ENCODE assay signal across 8 cellular contexts in the genomic region with DNA sequence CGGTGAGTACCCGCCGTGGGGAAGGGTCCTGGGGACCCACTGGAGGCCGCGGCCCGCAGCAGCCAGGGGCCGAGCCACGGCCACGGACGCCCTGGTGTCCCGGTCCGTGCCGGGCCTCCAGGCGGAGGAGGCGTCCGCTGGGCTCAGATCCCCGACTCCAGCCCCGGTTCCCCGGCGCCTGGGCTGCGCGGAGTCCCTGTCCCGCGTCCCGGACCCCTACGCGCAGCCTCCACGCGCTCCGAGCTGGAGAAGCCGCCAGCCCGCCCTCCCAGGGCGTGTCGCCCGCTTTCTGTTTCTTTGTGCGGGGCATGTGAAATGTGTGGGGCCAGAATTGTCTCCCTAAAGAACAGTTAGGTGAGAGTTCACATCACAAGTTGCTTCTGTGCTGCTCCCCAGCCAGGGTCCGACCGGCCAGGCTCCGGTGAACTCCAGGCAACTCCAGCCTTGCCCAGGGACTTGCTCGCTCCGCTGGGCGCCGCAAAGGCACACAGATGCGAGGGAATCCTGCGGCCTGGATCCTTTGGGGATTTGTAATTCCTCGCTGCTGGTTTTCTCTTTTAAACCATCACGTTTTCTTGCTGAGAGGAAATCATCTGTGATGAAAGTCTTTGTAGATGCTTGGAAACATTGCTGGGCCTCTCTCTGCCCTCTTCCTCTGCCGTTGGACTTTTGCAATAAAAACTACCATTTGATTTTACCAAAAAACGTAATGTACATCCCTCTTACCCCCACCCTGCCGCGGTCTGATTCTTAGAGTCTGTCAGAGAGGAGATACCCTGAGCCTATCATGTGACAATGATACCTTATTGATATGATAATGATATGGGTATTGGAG. TPM values are rescaled to one million over a fixed set of nuclear protein-coding genes. Genes with fewer than 3 reads are reported as not detected.
A peak's percentile ranks its signal among the peaks of the same experiment; 100 is the strongest.
DNase-seq lines count a peak whose midpoint lies in the region; ATAC-seq and TF ChIP-seq lines count a peak whose summit lies in the region.

No MANE protein-coding gene starts in this region.

- H3K4me1 Mint-ChIP-seq in H9 = peaks cover 37 to 39% of the 10 kb centered on the region in 2 experiments

- no peak overlapping the region for H2BK12ac ChIP-seq in H9 (ENCODE audit: insufficient read length, low read depth, low read length)

- H3K4ac ChIP-seq in H9 (ENCODE audit: low read depth, low read length) = no peak overlapping the region

- H3K9me3 Mint-ChIP-seq in H9 = 0 out of 5 replicates have a peak, but pooled peaks cover 0 to 3% of the 10 kb centered on the region in 2 experiments

- H3K36me3 Mint-ChIP-seq in H9 (ENCODE audit: insufficient read depth in 1 of 3, low read depth in 3 of 3) = no peaks in the 10 kb centered on the region

- no peak overlapping the region for H2BK20ac ChIP-seq in H9 (ENCODE audit: low read depth, low read length, poor library complexity, severe bottlenecking)

- no CpG with 5 or more reads among the region's 51 CpGs for WGBS in H9 (ENCODE audit: extremely low coverage, insufficient read length, low lambda C conversion rate)
- WGBS in heart right ventricle, 2 donors = 1% methylated on average over 51 of the region's 51 CpGs

- H3K23ac ChIP-seq in H9 (ENCODE audit: insufficient read length, low read depth, low read length) = no peak overlapping the region

- peak; percentile 61 for DNase-seq in GM06990 (ENCODE audit: extremely low read depth, insufficient read length)
- peak; percentile 52 for DNase-seq in H9
- DNase-seq in MM.1S = peak; percentile 64
- peak; percentile 63 for DNase-seq in activated naive CD4-positive, alpha-beta T cell treated with anti-CD3 and anti-CD28 coated beads, Interleukin-2, amount 50 U/mL, for 16 hours
- DNase-seq in heart right ventricle = peak; percentile 44 to 63
- DNase-seq in HuH-7 (ENCODE audit: low spot score) = no peak
- DNase-seq in COR-L47 (lab: John Stamatoyannopoulos, UW) = no peak

- peak overlapping the region; percentile 77 to 81 for H3K4me3 Mint-ChIP-seq in H9

- H3K79me2 ChIP-seq in H9 (ENCODE audit: insufficient read depth, low read length) (0 out of 2 replicates have a peak, but pooled peaks cover 2% of the 10 kb centered on the region), MM.1S (ENCODE audit: low read length) (peaks cover 54% of the 10 kb centered on the region)

- H3K56ac ChIP-seq in H9 (ENCODE audit: insufficient read length, low read depth, low read length) = no peak overlapping the region

- H4K8ac ChIP-seq in H9 (replicated peaks; ENCODE audit: insufficient read length, low read depth, low read length) = no peak overlapping the region

- H3K79me1 ChIP-seq in H9 (ENCODE audit: insufficient read depth, low read depth, low read length, poor library complexity, severe bottlenecking) = no peaks in the 10 kb centered on the region

- H3F3A ChIP-seq in MM.1S (ENCODE audit: insufficient read depth, low read length) = peaks cover 35% of the 10 kb centered on the region

- H3K9ac ChIP-seq in H9 (ENCODE audit: extremely low read depth, insufficient read length, low read length) (peak overlapping the region; percentile 46), MM.1S (ENCODE audit: low read length) (peak overlapping the region; percentile 94), rectal smooth muscle tissue (ENCODE audit: low read length) (peak overlapping the region; percentile 49)

- H3K27ac Mint-ChIP-seq in H9 = peak overlapping the region in 2 of 3 experiments; percentile 20 to 61; a peak in 4 of 7 replicates

- H4K20me1 ChIP-seq in H9 (ENCODE audit: control insufficient read depth, insufficient read depth, insufficient read length) (no peaks in the 10 kb centered on the region), MM.1S (ENCODE audit: insufficient read depth, low read length) (no peaks in the 10 kb centered on the region)

- peak; percentile 11 to 68 (median 45) for ATAC-seq in heart right ventricle

- H3K36me3 ChIP-seq in GM06990 (ENCODE audit: control insufficient read depth, insufficient read depth, low read length) = peaks cover 3% of the 10 kb centered on the region
- H3K36me3 ChIP-seq in MM.1S (replicated peaks; ENCODE audit: insufficient read depth, low read length) = no peaks in the 10 kb centered on the region
- H3K36me3 ChIP-seq in heart right ventricle = peaks cover 0 to 10% (median 0%) of the 10 kb centered on the region in 9 donors
- no peaks in the 10 kb centered on the region for H3K36me3 ChIP-seq in rectal smooth muscle tissue (ENCODE audit: control insufficient read depth, insufficient read depth, low read length)

- TF ChIP-seq CTCF in GM06990 (IDR thresholded peaks at IDR 0.05; ENCODE audit: insufficient read depth, low read length, poor library complexity, severe bottlenecking) = no peak
- TF ChIP-seq CTCF in H9 (conservative IDR thresholded peaks at IDR 0.05) = no peak
- TF ChIP-seq CTCF in MM.1S (IDR thresholded peaks at IDR 0.05; ENCODE audit: low read length) = no peak
- no peak for TF ChIP-seq CTCF in heart right ventricle (IDR thresholded peaks at IDR 0.05)

- H3K23me2 ChIP-seq in H9 (ENCODE audit: insufficient read length, low read depth, low read length, poor library complexity, severe bottlenecking) = peaks cover 19% of the 10 kb centered on the region

- H2BK15ac ChIP-seq in H9 (ENCODE audit: low read depth, low read length) = no peak overlapping the region

- no peak overlapping the region for H3K27ac ChIP-seq in H9 (ENCODE audit: insufficient read length, low read depth, low read length)
- peak overlapping the region; percentile 91 for H3K27ac ChIP-seq in MM.1S (ENCODE audit: low read length)
- peak overlapping the region; percentile 96 to 100 (median 99) for H3K27ac ChIP-seq in heart right ventricle
- peak overlapping the region; percentile 89 for H3K27ac ChIP-seq in rectal smooth muscle tissue (ENCODE audit: low read depth, low read length)

- no peak overlapping the region for H4K91ac ChIP-seq in H9 (ENCODE audit: insufficient read length, low read depth, low read length)

- no peaks in the 10 kb centered on the region for H3K9me3 ChIP-seq in H9 (ENCODE audit: control insufficient read depth, low read depth, low read length)
- H3K9me3 ChIP-seq in MM.1S (replicated peaks; ENCODE audit: insufficient read depth, low read length) = no peaks in the 10 kb centered on the region
- no peaks in the 10 kb centered on the region for H3K9me3 ChIP-seq in heart right ventricle

- H2BK120ac ChIP-seq in H9 (ENCODE audit: low read depth, low read length, poor library complexity, severe bottlenecking) = no peak overlapping the region

- no peak overlapping the region for H4K5ac ChIP-seq in H9 (ENCODE audit: insufficient read length, low read depth, low read length)

- no peak overlapping the region for H3T11ph ChIP-seq in H9 (ENCODE audit: low read length)

- H3K18ac ChIP-seq in H9 (ENCODE audit: insufficient read length, low read depth, low read length) = peak overlapping the region; percentile 74

- H3K14ac ChIP-seq in H9 (ENCODE audit: insufficient read depth, low read length) = peak overlapping the region; percentile 83

- H3K4me2 ChIP-seq in H9 (ENCODE audit: insufficient read depth, insufficient read length, low read length) (peak overlapping the region; percentile 62), MM.1S (ENCODE audit: low read depth, low read length) (peak overlapping the region; percentile 87)

- H2BK5ac ChIP-seq in H9 (ENCODE audit: insufficient read length, low read length) = no peak overlapping the region

- intact Hi-C loops in heart right ventricle (cut with DNase I) = loop anchor here in 7 of 10 donors (2.0 to 10.0 kb wide), 8 partner anchors 41 to 122 kb away; no protein-coding TSS in a partner anchor

- H3K4me3 ChIP-seq in GM06990 (replicated peaks; ENCODE audit: low read depth, low read length) = peak overlapping the region; percentile 70
- peak overlapping the region; percentile 86 for H3K4me3 ChIP-seq in MM.1S (ENCODE audit: low read length)
- H3K4me3 ChIP-seq in heart right ventricle = peak overlapping the region; percentile 67 to 90 (median 77)
- peak overlapping the region; percentile 80 for H3K4me3 ChIP-seq in rectal smooth muscle tissue (ENCODE audit: low read length)

- peaks cover 20% of the 10 kb centered on the region for H3K27me3 Mint-ChIP-seq in H9 (ENCODE audit: low read depth)

- H2AFZ ChIP-seq in H9 (ENCODE audit: low read length) (no peak overlapping the region), MM.1S (ENCODE audit: low read length) (peak overlapping the region; percentile 82)

- peaks cover 8% of the 10 kb centered on the region for H3K4me1 ChIP-seq in H9 (ENCODE audit: insufficient read depth, low read length)
- peaks cover 26% of the 10 kb centered on the region for H3K4me1 ChIP-seq in MM.1S (ENCODE audit: low read length)
- peaks cover 18 to 65% (median 58%) of the 10 kb centered on the region in 9 donors for H3K4me1 ChIP-seq in heart right ventricle
- peaks cover 27% of the 10 kb centered on the region for H3K4me1 ChIP-seq in rectal smooth muscle tissue (ENCODE audit: control insufficient read depth, insufficient read depth, low read length)

- H3K9me2 ChIP-seq in MM.1S (replicated peaks; ENCODE audit: insufficient read depth, low read length) = no peaks in the 10 kb centered on the region

- H3K27me3 ChIP-seq in GM06990 (replicated peaks; ENCODE audit: control insufficient read depth, insufficient read depth, low read length) = no peaks in the 10 kb centered on the region
- H3K27me3 ChIP-seq in H9 (ENCODE audit: insufficient read depth, low read length) = no peaks in the 10 kb centered on the region
- H3K27me3 ChIP-seq in MM.1S (replicated peaks; ENCODE audit: insufficient read depth, low read length) = no peaks in the 10 kb centered on the region
- H3K27me3 ChIP-seq in heart right ventricle = no peaks in the 10 kb centered on the region
- no peaks in the 10 kb centered on the region for H3K27me3 ChIP-seq in rectal smooth muscle tissue (ENCODE audit: control insufficient read depth, insufficient read depth, low read length)

- no peak overlapping the region for H2AK5ac ChIP-seq in H9 (ENCODE audit: insufficient read length, low read length)

RNA-seq across cellular contexts. Expression of a gene that starts 0.6 kb away (rescaled TPM):
- total RNA-seq in H9 (2021) (13.6 and 14.0 TPM in 2 replicates), heart right ventricle (100 to 1,000 TPM in 9 of 10 donors, 10 to 100 TPM in 1; 80.3 to 176 (median 123) TPM)
- polyA plus RNA-seq in heart right ventricle = 100 to 1,000 TPM; 146 to 408 TPM

Comparison
In these comparisons a context has a peak if more than half of its experiments do, and no peak if none do; other contexts are left out.
1. DNase-seq: peak in GM06990 (single experiment), H9 (single experiment), MM.1S (single experiment), activated naive CD4-positive, alpha-beta T cell treated with anti-CD3 and anti-CD28 coated beads, Interleukin-2, amount 50 U/mL, for 16 hours (single experiment) and heart right ventricle (2 of 2); none in HuH-7 (single experiment) and COR-L47 (single experiment).
2. Peak in every context shown above with its lines, with median percentiles within 50 percentile points of each other: H3K4me3 ChIP-seq and H3K9ac ChIP-seq.